28 cellular contexts compared by ENCODE assay signal in genomic region chr7:118057404-118057803, GRCh38.
DNase-seq lines count a peak whose midpoint lies in the region; ATAC-seq and TF ChIP-seq lines count a peak whose summit lies in the region.
"Had no signal": no experiment of that assay in that cellular context is flagged by ENCODE, and none has a peak within 500 bp of the region (broad histone marks: within the 10 kb centered on the region; RNA-seq: fewer than 3 reads in every experiment).

No MANE protein-coding gene starts in this region.

- H3K4me1 ChIP-seq in neuronal stem cell (ENCODE audit: control insufficient read depth in 2 of 2, insufficient read depth in 1 of 2, low read depth in 1 of 2, low read length in 2 of 2) = no peaks in the 10 kb centered on the region
- H3K4me1 ChIP-seq: lower lobe of right lung, psoas muscle, thyroid gland had no signal

- no peaks in the 10 kb centered on the region for H3K27me3 ChIP-seq in neuronal stem cell (ENCODE audit: control insufficient read depth in 3 of 3, insufficient read depth in 3 of 3, low read depth in 1 of 3, low read length in 3 of 3)
- H3K27me3 ChIP-seq: dorsolateral prefrontal cortex, MG63, thyroid gland had no signal

- POLR2A ChIA-PET in RWPE1 (lab: Yijun Ruan, JAX; ENCODE audit: low non-redundant PET) = no interaction called here

- H3K14ac ChIP-seq in neuronal stem cell (ENCODE audit: low read length) = no peak overlapping the region

- no peaks in the 10 kb centered on the region for H3K36me3 ChIP-seq in neuronal stem cell (replicated peaks in 1 of 2; ENCODE audit: control insufficient read depth in 2 of 2, insufficient read depth in 2 of 2, low read length in 2 of 2)
- H3K36me3 ChIP-seq: lower lobe of right lung, MG63, thyroid gland had no signal

- H3K4me2 ChIP-seq in neuronal stem cell (ENCODE audit: insufficient read depth, low read length, poor library complexity, severe bottlenecking) = no peak overlapping the region
- H3K4me2 ChIP-seq: SK-N-SH had no signal

- no peak for TF ChIP-seq CTCF in RWPE1 (conservative IDR thresholded peaks at IDR 0.05; ENCODE audit: low read depth)

- no peak overlapping the region for H2BK5ac ChIP-seq in neuronal stem cell (ENCODE audit: low read length)

- H3K9me3 ChIP-seq in neuronal stem cell (replicated peaks in 1 of 2; ENCODE audit: control insufficient read depth in 2 of 2, insufficient read depth in 1 of 2, low read depth in 1 of 2, low read length in 2 of 2) = no peaks in the 10 kb centered on the region
- H3K9me3 ChIP-seq: lower lobe of right lung, MG63, psoas muscle, SK-N-SH, thyroid gland had no signal

- H2BK120ac ChIP-seq in neuronal stem cell (ENCODE audit: low read depth, low read length) = no peak overlapping the region

- no peak overlapping the region for H2AFZ ChIP-seq in neuronal stem cell (ENCODE audit: low read length)

- WGBS in neuronal stem cell (ENCODE audit: extremely low coverage in 2 of 2, insufficient read length in 2 of 2, insufficient replicate concordance in 1 of 2), 2 donors = no CpG with 5 or more reads among the region's 5 CpGs

- no peak overlapping the region for H3K18ac ChIP-seq in neuronal stem cell (ENCODE audit: low read length)

- H4K8ac ChIP-seq in neuronal stem cell (ENCODE audit: low read depth, low read length) = no peak overlapping the region

- H3K27ac ChIP-seq in RWPE1 (no peak overlapping the region), epithelial cell of prostate (peak overlapping the region; percentile 42), neuronal stem cell (replicated peaks; ENCODE audit: low read length) (no peak overlapping the region)
- H3K27ac ChIP-seq: dorsolateral prefrontal cortex, lower lobe of right lung, psoas muscle, thyroid gland had no signal

- H3K9ac ChIP-seq in neuronal stem cell (ENCODE audit: low read depth, low read length, poor library complexity) = no peak overlapping the region
- H3K9ac ChIP-seq: SK-N-SH had no signal

- no peak overlapping the region for H3K23ac ChIP-seq in neuronal stem cell (ENCODE audit: low read depth, low read length, poor library complexity)

- no peak overlapping the region for H2BK15ac ChIP-seq in neuronal stem cell (ENCODE audit: low read length)

- no peak overlapping the region for H2BK12ac ChIP-seq in neuronal stem cell (ENCODE audit: low read length)

- no peak overlapping the region for H3K4ac ChIP-seq in neuronal stem cell (ENCODE audit: low read length)

- H3K4me3 ChIP-seq in neuronal stem cell (ENCODE audit: low read length in 2 of 2) = no peak overlapping the region
- H3K4me3 ChIP-seq: dorsolateral prefrontal cortex, GM12878, lower lobe of right lung, MG63, psoas muscle, skin epidermis, thyroid gland had no signal

- peak; percentile 43 for ATAC-seq in HG03442 (IDR thresholded peaks at IDR 0.05; ENCODE audit: unreplicated experiment)
- ATAC-seq: CD8-positive, alpha-beta T cell; GM12878; lower lobe of right lung; psoas muscle had no signal

- H3K79me1 ChIP-seq in neuronal stem cell (ENCODE audit: low read depth, low read length) = no peaks in the 10 kb centered on the region

- H2AK5ac ChIP-seq in neuronal stem cell (ENCODE audit: low read depth, low read length) = no peak overlapping the region

- CTCF ChIA-PET in RWPE1 (lab: Yijun Ruan, JAX) = no interaction called here

- no peak overlapping the region for H4K91ac ChIP-seq in neuronal stem cell (ENCODE audit: low read depth, low read length, poor library complexity)

- DNase-seq in RWPE1 (ENCODE audit: low spot score) = peak; percentile 17
- peak; percentile 89 for DNase-seq in epithelial cell of prostate (ENCODE audit: low read depth, low spot score)
- peak; percentile 87 for DNase-seq in renal cortical epithelial cell (ENCODE audit: low read depth)
- no peak for DNase-seq in DMS 273 (lab: John Stamatoyannopoulos, UW; ENCODE audit: unreplicated experiment)
- DNase-seq in neuronal stem cell (ENCODE audit: low spot score) = no peak
- no peak for DNase-seq in SKM-1 treated with dmso at 0.1 percent for 144 hours (lab: John Stamatoyannopoulos, UW; ENCODE audit: unreplicated experiment)
- DNase-seq: activated CD8-positive, alpha-beta memory T cell treated with anti-CD3 and anti-CD28 coated beads, Interleukin-2, amount 50 U/mL, for 4 hours; activated effector memory CD4-positive, alpha-beta T cell treated with Interleukin-2 at 50 U/mL for 16 hours; caudate nucleus; CD8-positive, alpha-beta T cell; DMS53; dorsolateral prefrontal cortex; erythroblast; foreskin fibroblast; GOT3; hippocampal formation; lower lobe of right lung; MG63; NCI-H1417; NCI-H510A treated with DMSO at 0.1 percent for 48 hours; psoas muscle; SK-N-SH; stimulated activated CD4-positive, alpha-beta T cell treated with anti-CD3 and anti-CD28 coated beads, Interleukin-2, amount 100 ng/mL, for 48 hours; stimulated activated naive CD4-positive, alpha-beta T cell treated with Interleukin-2 at 50 U/mL for 16 hours; thyroid gland had no signal

Comparison
In these comparisons a context has a peak if more than half of its experiments do, and no peak if none do; other contexts are left out.
1. DNase-seq: peak in RWPE1 (single experiment), epithelial cell of prostate (single experiment) and renal cortical epithelial cell (single experiment); none in DMS 273 (single experiment), neuronal stem cell (single experiment) and SKM-1 treated with dmso at 0.1 percent for 144 hours (single experiment).